ENCODE assay signal across 8 cellular contexts in genomic region chr1:210231846-210232523, GRCh38. TPM values are rescaled to one million over a fixed set of nuclear protein-coding genes. Genes with fewer than 3 reads are reported as not detected.
DNase-seq lines count a peak whose midpoint lies in the region; ATAC-seq and TF ChIP-seq lines count a peak whose summit lies in the region.

No MANE protein-coding gene starts in this region.

- intact Hi-C loops in testis (cut with DNase I; ENCODE audit: low total_unique reads), result no loop called here

- DNase-seq in NCI-H1417 (lab: John Stamatoyannopoulos, UW) (peak in 2 of 3 experiments; percentile 76 to 89), NCI-H1417 treated with DMSO at 0.1 percent for 48 hours (lab: John Stamatoyannopoulos, UW) (no peak), testis (no peak), NCI-H2029 (lab: John Stamatoyannopoulos, UW) (no peak), NOMO-1 treated with dmso at 0.1 percent for 144 hours (lab: John Stamatoyannopoulos, UW; ENCODE audit: unreplicated experiment) (no peak)
- DNase-seq in activated naive CD8-positive, alpha-beta T cell treated with anti-CD3 and anti-CD28 coated beads, Interleukin-2, amount 50 U/mL, for 24 hours, result no peak

- no peak overlapping the region for H3K27ac ChIP-seq in testis

- H3K36me3 ChIP-seq in testis (ENCODE audit: low read depth, missing control alignments), result no peaks in the 10 kb centered on the region

- H3K36me3 Mint-ChIP-seq in activated naive CD8-positive, alpha-beta T cell treated with anti-CD3 and anti-CD28 coated beads, Interleukin-2, amount 50 U/mL, for 24 hours (ENCODE audit: low read depth), result no peaks in the 10 kb centered on the region

- no peak for ATAC-seq in activated naive CD8-positive, alpha-beta T cell treated with anti-CD3 and anti-CD28 coated beads, Interleukin-2, amount 50 U/mL, for 24 hours
- no peak for ATAC-seq in HG03439 (IDR thresholded peaks at IDR 0.05; ENCODE audit: unreplicated experiment)

- 4 to 5% methylated on average over 21 to 22 of the region's 22 CpGs for WGBS in testis, 2 donors

- no peak for TF ChIP-seq CTCF in testis (IDR thresholded peaks at IDR 0.05)

- peak overlapping the region; percentile 58 for H3K4me3 Mint-ChIP-seq in activated naive CD8-positive, alpha-beta T cell treated with anti-CD3 and anti-CD28 coated beads, Interleukin-2, amount 50 U/mL, for 24 hours

- H3K27ac Mint-ChIP-seq in activated naive CD8-positive, alpha-beta T cell treated with anti-CD3 and anti-CD28 coated beads, Interleukin-2, amount 50 U/mL, for 24 hours, result no peak overlapping the region

- H3K9me3 ChIP-seq in iPS-18c (ENCODE audit: control insufficient read depth, insufficient read depth, low read length) (no peaks in the 10 kb centered on the region), testis (no peaks in the 10 kb centered on the region)

- peaks cover 7% of the 10 kb centered on the region for H3K4me1 Mint-ChIP-seq in activated naive CD8-positive, alpha-beta T cell treated with anti-CD3 and anti-CD28 coated beads, Interleukin-2, amount 50 U/mL, for 24 hours

- H3K4me3 ChIP-seq in iPS-18c (ENCODE audit: insufficient read depth, low read depth, low read length), result peak overlapping the region; percentile 69; the same call in 1 of the 2 replicates
- H3K4me3 ChIP-seq in testis, result peak overlapping the region; percentile 35 to 52

- H3K9me3 Mint-ChIP-seq in activated naive CD8-positive, alpha-beta T cell treated with anti-CD3 and anti-CD28 coated beads, Interleukin-2, amount 50 U/mL, for 24 hours, result no peaks in the 10 kb centered on the region

- H3K27me3 ChIP-seq in testis, result no peaks in the 10 kb centered on the region

- H3K27me3 Mint-ChIP-seq in activated naive CD8-positive, alpha-beta T cell treated with anti-CD3 and anti-CD28 coated beads, Interleukin-2, amount 50 U/mL, for 24 hours, result peaks cover 49% of the 10 kb centered on the region

- no peak for TF ChIP-seq POLR2A in testis (IDR thresholded peaks at IDR 0.05)

- peaks cover 13% of the 10 kb centered on the region for H3K4me1 ChIP-seq in testis

RNA-seq across cellular contexts. Expression of gene SERTAD4, which starts 0.6 kb away (rescaled TPM):
- 1 to 10 TPM; 1.1 to 1.9 TPM for total RNA-seq in testis
- 1.1 TPM for polyA plus RNA-seq in testis (ENCODE audit: insufficient read depth, low read depth, low replicate concordance)

Comparison
In these comparisons a context has a peak if more than half of its experiments do, and no peak if none do; other contexts are left out.
1. DNase-seq: peak in NCI-H1417 (2 of 3); none in NCI-H1417 treated with DMSO at 0.1 percent for 48 hours (single experiment), activated naive CD8-positive, alpha-beta T cell treated with anti-CD3 and anti-CD28 coated beads, Interleukin-2, amount 50 U/mL, for 24 hours (single experiment), testis (single experiment), NCI-H2029 (single experiment) and NOMO-1 treated with dmso at 0.1 percent for 144 hours (single experiment).